Comparison of ENCODE assay signal across 20 cellular contexts in the genomic region with DNA sequence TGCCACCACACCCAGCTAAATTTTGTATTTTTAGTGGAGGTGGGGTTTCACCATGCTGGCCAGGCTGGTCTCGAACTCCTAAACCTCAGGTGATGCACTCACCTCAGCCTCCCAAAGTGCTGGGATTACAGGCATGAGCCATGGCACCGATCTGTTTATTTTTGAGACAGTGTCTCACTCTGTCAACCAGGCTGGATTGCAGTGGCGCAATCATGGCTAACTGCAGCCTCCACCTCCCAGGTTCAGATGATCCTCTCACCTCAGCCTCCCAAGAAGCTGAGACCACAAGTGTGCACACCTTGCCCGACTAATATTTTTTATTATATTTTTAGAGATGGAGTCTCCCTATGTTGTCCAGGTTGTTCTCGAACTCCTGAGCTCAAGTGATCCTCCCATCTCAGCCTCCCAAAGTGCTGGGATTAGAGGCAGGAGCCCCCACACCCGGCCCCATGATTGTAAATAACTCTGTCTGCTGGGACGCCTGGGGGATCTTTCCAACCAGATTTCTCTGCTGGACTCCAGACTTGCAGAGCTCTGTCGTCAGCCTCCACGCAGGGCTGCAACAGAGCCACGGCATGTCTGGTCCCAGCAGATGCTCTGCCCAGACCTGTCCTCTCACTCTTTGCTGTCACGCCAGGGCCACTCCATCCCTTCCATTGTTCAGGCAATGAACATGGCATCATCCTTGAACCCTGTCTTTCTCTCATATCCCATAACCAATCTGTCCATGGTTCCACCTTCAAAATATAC. TPM values are rescaled to one million over a fixed set of nuclear protein-coding genes. Genes with fewer than 3 reads are reported as not detected.
DNase-seq lines count a peak whose midpoint lies in the region; ATAC-seq, FAIRE-seq and TF ChIP-seq lines count a peak whose summit lies in the region.
"Had no signal": no experiment of that assay in that cellular context is flagged by ENCODE, and none has a peak within 500 bp of the region (broad histone marks: within the 10 kb centered on the region; RNA-seq: fewer than 3 reads in every experiment).

No MANE protein-coding gene starts in this region.

- CTCF ChIA-PET in naive thymus-derived CD4-positive, alpha-beta T cell (lab: Charles Lee) = interaction anchor here (0.6 to 1.4 kb wide), 4 partner anchors 9 to 187 kb away, joined by 3 to 4 read pairs (median 3); no protein-coding TSS in a partner anchor

- H3K27ac ChIP-seq in left ventricle myocardium inferior (replicated peaks) (no peak overlapping the region), dorsolateral prefrontal cortex (peak overlapping the region in 51 of 59 donors; percentile 1 to 100 (median 98))
- no peak overlapping the region for H3K27ac ChIP-seq in naive thymus-derived CD4-positive, alpha-beta T cell (ENCODE audit: low read depth, low read length)
- H3K27ac ChIP-seq: HL-60 had no signal

- DNase-seq in left ventricle myocardium inferior (peak; percentile 7), cardiac septum (ENCODE audit: low spot score) (no peak), dorsolateral prefrontal cortex (peak in 5 of 10 donors; percentile 8 to 33 (median 15)), GM12891 (ENCODE audit: insufficient read length, low spot score) (no peak)
- DNase-seq in naive thymus-derived CD4-positive, alpha-beta T cell = no peak
- DNase-seq: CD8-positive, alpha-beta T cell; DND-41; GDM1; KBM-7; NCI-H1048; NCI-H146; NCI-H2227 treated with DMSO at 0.1 percent for 48 hours; NCI-H526 treated with DMSO at 0.1 percent for 48 hours; PC-3; SHP77 had no signal

- ATAC-seq in naive thymus-derived CD4-positive, alpha-beta T cell = no peak
- no peak for ATAC-seq in SK-N-SH treated with all-trans-retinoic acid at 6 μM for 48 hours
- ATAC-seq in HG02870 (IDR thresholded peaks at IDR 0.05; ENCODE audit: unreplicated experiment) = no peak
- ATAC-seq in HG03442 (IDR thresholded peaks at IDR 0.05; ENCODE audit: unreplicated experiment) = no peak
- ATAC-seq: CD8-positive, alpha-beta T cell; HCT116; PC-3 had no signal

- no peak for TF ChIP-seq POLR2A in GM12891 (IDR thresholded peaks at IDR 0.05; ENCODE audit: low read depth, low read length)

- peaks cover 67% of the 10 kb centered on the region for H3K4me1 ChIP-seq in left ventricle myocardium inferior
- peaks cover 18 to 69% of the 10 kb centered on the region in 2 donors for H3K4me1 ChIP-seq in naive thymus-derived CD4-positive, alpha-beta T cell (ENCODE audit: control insufficient read depth in 2 of 2, insufficient read depth in 2 of 2, low read length in 2 of 2)

- FAIRE-seq in GM12891 (lab: Jason Lieb, UNC) = no peak

- intact Hi-C loops in left ventricle myocardium inferior (cut with micrococcal nuclease) = no loop called here
- intact Hi-C loops in cardiac septum (cut with DNase I) = no loop called here
- intact Hi-C loops in dorsolateral prefrontal cortex (cut with DNase I) = no loop called here
- intact Hi-C loops in naive thymus-derived CD4-positive, alpha-beta T cell (cut with micrococcal nuclease) = no loop called here

- peak overlapping the region in 7 of 10 donors; percentile 17 to 54 (median 31) for H3K4me3 Mint-ChIP-seq in naive thymus-derived CD4-positive, alpha-beta T cell
- H3K4me3 Mint-ChIP-seq: CD8-positive, alpha-beta T cell had no signal

- peaks cover 63 to 95% (median 86%) of the 10 kb centered on the region in 7 donors for H3K4me1 Mint-ChIP-seq in naive thymus-derived CD4-positive, alpha-beta T cell

- no peaks in the 10 kb centered on the region for H3K9me3 ChIP-seq in left ventricle myocardium inferior (replicated peaks)
- no peaks in the 10 kb centered on the region for H3K9me3 ChIP-seq in naive thymus-derived CD4-positive, alpha-beta T cell (ENCODE audit: control insufficient read depth in 2 of 3, low read length in 3 of 3)

- no peaks in the 10 kb centered on the region for H3K27me3 Mint-ChIP-seq in naive thymus-derived CD4-positive, alpha-beta T cell

- H3K27ac Mint-ChIP-seq in naive thymus-derived CD4-positive, alpha-beta T cell = peak overlapping the region in 5 of 9 donors; percentile 45 to 97 (median 91)
- H3K27ac Mint-ChIP-seq: CD8-positive, alpha-beta T cell had no signal

- no peak overlapping the region for H3K4me3 ChIP-seq in left ventricle myocardium inferior
- no peak overlapping the region for H3K4me3 ChIP-seq in dorsolateral prefrontal cortex
- no peak overlapping the region for H3K4me3 ChIP-seq in naive thymus-derived CD4-positive, alpha-beta T cell (ENCODE audit: low read length)

- no peaks in the 10 kb centered on the region for H3K27me3 ChIP-seq in left ventricle myocardium inferior (ENCODE audit: low read depth)
- no peaks in the 10 kb centered on the region for H3K27me3 ChIP-seq in dorsolateral prefrontal cortex
- no peaks in the 10 kb centered on the region for H3K27me3 ChIP-seq in naive thymus-derived CD4-positive, alpha-beta T cell (ENCODE audit: control insufficient read depth in 2 of 2, insufficient read depth in 2 of 2, low read length in 2 of 2)

- peaks cover 3 to 32% (median 6%) of the 10 kb centered on the region in 5 donors for H3K36me3 Mint-ChIP-seq in naive thymus-derived CD4-positive, alpha-beta T cell

- no peaks in the 10 kb centered on the region for H3K36me3 ChIP-seq in left ventricle myocardium inferior
- H3K36me3 ChIP-seq in naive thymus-derived CD4-positive, alpha-beta T cell (ENCODE audit: control insufficient read depth in 2 of 3, insufficient read depth in 3 of 3, low read length in 3 of 3) = peaks cover 0 to 3% (median 2%) of the 10 kb centered on the region in 3 experiments

- no peak for TF ChIP-seq CTCF in left ventricle myocardium inferior (IDR thresholded peaks at IDR 0.05; ENCODE audit: borderline replicate concordance)
- TF ChIP-seq CTCF in dorsolateral prefrontal cortex (IDR thresholded peaks at IDR 0.05 in 54 of 56, conservative IDR thresholded peaks at IDR 0.05 in 2 of 56; ENCODE audit: low read depth in 1 of 56, partially characterized antibody in 56 of 56) = no peak

- POLR2A ChIA-PET in naive thymus-derived CD4-positive, alpha-beta T cell (lab: Charles Lee) = interaction anchor here (1.2 to 1.8 kb wide), 3 partner anchors 13 to 24 kb away, joined by 4 read pairs; no protein-coding TSS in a partner anchor

- peaks cover 0 to 3% (median 0%) of the 10 kb centered on the region in 11 donors for H3K9me3 Mint-ChIP-seq in naive thymus-derived CD4-positive, alpha-beta T cell
- H3K9me3 Mint-ChIP-seq: CD8-positive, alpha-beta T cell had no signal

TF ChIP-seq in SK-N-SH treated with all-trans-retinoic acid at 6 μM for 48 hours, 23 proteins besides CTCF, POLR2A, EP300 and RAD21:
- TF ChIP-seq PPARA (CRISPR knock-in tag; IDR thresholded peaks at IDR 0.05; ENCODE audit: borderline replicate concordance) (no peak), ZC3H10 (CRISPR knock-in tag; IDR thresholded peaks at IDR 0.05) (no peak), ZFP3 (CRISPR knock-in tag; IDR thresholded peaks at IDR 0.05) (no peak), BACH2 (CRISPR knock-in tag; IDR thresholded peaks at IDR 0.05; ENCODE audit: borderline replicate concordance) (no peak), ZNF8 (CRISPR knock-in tag; IDR thresholded peaks at IDR 0.05) (no peak), ZNF70 (CRISPR knock-in tag; IDR thresholded peaks at IDR 0.05) (no peak), ISL1 (CRISPR knock-in tag; IDR thresholded peaks at IDR 0.05) (no peak)

TF ChIP-seq in GM12891, 5 proteins besides CTCF, POLR2A, EP300 and RAD21:
- TF ChIP-seq TAF1 (IDR thresholded peaks at IDR 0.05; ENCODE audit: low read depth, low read length) (no peak), POLR2AphosphoS5 (IDR thresholded peaks at IDR 0.05; ENCODE audit: low read depth, low read length) (no peak), POU2F2 (IDR thresholded peaks at IDR 0.05; ENCODE audit: low read depth, low read length) (no peak), PAX5 (IDR thresholded peaks at IDR 0.05; ENCODE audit: insufficient read depth, low read length, severe bottlenecking) (no peak), SPI1 (IDR thresholded peaks at IDR 0.05; ENCODE audit: low read depth, low read length) (no peak)

RNA-seq across cellular contexts. Expression of a gene that starts 25.3 kb away (rescaled TPM):
- total RNA-seq in left ventricle myocardium inferior (12.3 TPM), cardiac septum (24.0 TPM), dorsolateral prefrontal cortex (100 to 1,000 TPM in 47 of 120 experiments, 10 to 100 TPM in 73; 41.0 to 257 (median 86.5) TPM)
- 10 to 100 TPM; 22.4 to 36.6 (median 22.5) TPM for total RNA-seq in naive thymus-derived CD4-positive, alpha-beta T cell
- polyA plus RNA-seq in naive thymus-derived CD4-positive, alpha-beta T cell = 10 to 100 TPM; 12.0 to 18.0 TPM
- 0.65 TPM for polyA plus RNA-seq in GM12891 (2012; ENCODE audit: low read depth, missing spikeins)

Comparison
In these comparisons a context has a peak if more than half of its experiments do, and no peak if none do; other contexts are left out.
1. H3K27ac ChIP-seq: peak in dorsolateral prefrontal cortex (51 of 59); none in left ventricle myocardium inferior (single experiment) and naive thymus-derived CD4-positive, alpha-beta T cell (single experiment).